Comparison of ENCODE assay signal across 26 cellular contexts in the genomic region with DNA sequence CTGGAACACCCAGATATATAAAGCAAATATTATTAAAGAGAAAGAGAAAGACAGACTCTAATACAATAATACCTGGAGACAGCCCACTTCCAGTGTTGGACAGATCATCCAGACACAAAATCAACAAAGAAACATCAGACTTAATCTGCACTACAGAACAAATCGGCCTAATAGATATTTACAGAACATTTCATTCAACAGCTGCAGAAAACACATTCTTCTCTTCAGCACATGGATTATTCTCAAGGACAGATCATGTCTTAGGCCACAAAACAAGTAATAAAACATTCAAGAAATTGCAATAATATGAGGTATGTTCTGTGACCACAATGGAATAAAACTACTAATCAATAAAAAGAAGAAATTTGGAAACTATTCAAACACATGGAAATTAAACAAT.
"Had no signal": no experiment of that assay in that cellular context is flagged by ENCODE, and none has a peak within 500 bp of the region (broad histone marks: within the 10 kb centered on the region; RNA-seq: fewer than 3 reads in every experiment).

No MANE protein-coding gene starts in this region.

- H3K9me3 ChIP-seq: colonic mucosa had no signal

- H3K36me3 ChIP-seq: ascending aorta, breast epithelium, cardiac muscle cell, colonic mucosa, esophagus squamous epithelium had no signal

- ATAC-seq: activated T-cell treated with anti-CD3 and anti-CD28 coated beads, Interleukin-2, amount 50 U/mL, for 72 hours; WTC11 had no signal

- H3K27me3 ChIP-seq: ascending aorta, breast epithelium, cardiac muscle cell, colonic mucosa, esophagus squamous epithelium had no signal

- H3K4me3 ChIP-seq: ascending aorta, breast epithelium, cardiac muscle cell, colonic mucosa, esophagus squamous epithelium had no signal

- H3K4me1 ChIP-seq: ascending aorta, breast epithelium, colonic mucosa had no signal

- DNase-seq: activated CD4-positive, alpha-beta memory T cell treated with anti-CD3 and anti-CD28 coated beads, Interleukin-2, amount 10 ng/mL, durations not matched to agents 7 days and 5 days; activated CD4-positive, alpha-beta T cell treated with anti-CD3 and anti-CD28 coated beads for 1 hour; activated CD4-positive, alpha-beta T cell treated with anti-CD3 and anti-CD28 coated beads for 4 hours; activated CD4-positive, alpha-beta T cell treated with anti-CD3 and anti-CD28 coated beads, Interleukin-2, amount 10 ng/mL, durations not matched to agents 7 days and 5 days; activated CD4-positive, alpha-beta T cell treated with anti-CD3 and anti-CD28 coated beads, Interleukin-2, amount 50 U/mL, for 4 hours; activated CD8-positive, alpha-beta memory T cell treated with anti-CD3 and anti-CD28 coated beads, Interleukin-2, amount 50 U/mL, for 48 hours; activated gamma-delta T cell treated with Interleukin-2 at 50 U/mL for 16 hours; activated naive CD4-positive, alpha-beta T cell treated with anti-CD3 and anti-CD28 coated beads, Interleukin-2, amount 50 U/mL, for 16 hours; activated naive CD4-positive, alpha-beta T cell treated with Interleukin-2 at 50 U/mL for 16 hours; activated T-cell treated with anti-CD3 and anti-CD28 coated beads for 4 hours; activated T-cell treated with anti-CD3 and anti-CD28 coated beads, Interleukin-2, amount 50 U/mL, for 24 hours; activated T-cell treated with anti-CD3 and anti-CD28 coated beads, Interleukin-2, amount 50 U/mL, for 72 hours; central memory CD4-positive, alpha-beta T cell; cerebellar nuclear complex; colonic mucosa; effector CD8-positive, alpha-beta T cell; esophagus squamous epithelium; foreskin fibroblast; head of caudate nucleus; T-helper 2 cell had no signal

- H3K27ac ChIP-seq: ascending aorta, breast epithelium, cardiac muscle cell, colonic mucosa, epithelial cell of prostate, esophagus squamous epithelium, VCaP had no signal
